Comparison of ENCODE assay signal across 8 cellular contexts in genomic region chr11:37449146-37449545, GRCh38.
DNase-seq lines count a peak whose midpoint lies in the region; ATAC-seq and TF ChIP-seq lines count a peak whose summit lies in the region.

No MANE protein-coding gene starts in this region.

- intact Hi-C loops in CD8-positive, alpha-beta T cell (cut with DNase I, micrococcal nuclease): no loop called here

- peak overlapping the region; percentile 38; the same call in 1 of the 2 replicates for H2AFZ ChIP-seq in SK-N-SH (ENCODE audit: low read depth)

- WGBS in SK-N-SH (ENCODE audit: low lambda C conversion rate): 40% methylated on average over 3 of the region's 3 CpGs
- no CpG with 5 or more reads among the region's 3 CpGs for WGBS in iPS DF 6.9 (ENCODE audit: insufficient coverage, insufficient read length)

- H3K9me3 ChIP-seq in SK-N-SH (no peaks in the 10 kb centered on the region), iPS DF 6.9 (ENCODE audit: control insufficient read depth, insufficient read depth, low read length) (no peaks in the 10 kb centered on the region)
- no peaks in the 10 kb centered on the region for H3K9me3 ChIP-seq in CD8-positive, alpha-beta T cell (ENCODE audit: low read length)

- DNase-seq in AG08396 (ENCODE audit: low spot score): peak; percentile 23
- DNase-seq in SK-N-SH: peak; percentile 10
- DNase-seq in iPS DF 6.9 (ENCODE audit: low read depth, low spot score): peak; percentile 4
- no peak for DNase-seq in activated CD8-positive, alpha-beta memory T cell treated with anti-CD3 and anti-CD28 coated beads, Interleukin-2, amount 50 U/mL, for 4 hours
- no peak for DNase-seq in CD8-positive, alpha-beta T cell
- no peak for DNase-seq in ecto neural progenitor cell (ENCODE audit: low spot score)

- peak; percentile 75 for TF ChIP-seq RAD21 in SK-N-SH (IDR thresholded peaks at IDR 0.05; ENCODE audit: low read length)

- peaks cover 7% of the 10 kb centered on the region for H3K9me3 Mint-ChIP-seq in CD8-positive, alpha-beta T cell

- TF ChIP-seq CTCF in SK-N-SH (IDR thresholded peaks at IDR 0.05): peak; percentile 72
- no peak for TF ChIP-seq CTCF in CD8-positive, alpha-beta T cell (IDR thresholded peaks at IDR 0.05)

- no peaks in the 10 kb centered on the region for H3K9me2 ChIP-seq in SK-N-SH

- no peak overlapping the region for H3K9ac ChIP-seq in SK-N-SH

- no peaks in the 10 kb centered on the region for H3K36me3 Mint-ChIP-seq in CD8-positive, alpha-beta T cell

- ATAC-seq in HG02870 (IDR thresholded peaks at IDR 0.05; ENCODE audit: unreplicated experiment): peak; percentile 52
- no peak for ATAC-seq in CD8-positive, alpha-beta T cell
- ATAC-seq in HG03025 (IDR thresholded peaks at IDR 0.05; ENCODE audit: low FRiP score, unreplicated experiment): no peak

- no peak overlapping the region; a peak in 1 of 4 replicates for H3K4me3 ChIP-seq in SK-N-SH (ENCODE audit: low read depth in 2 of 2, low read length in 1 of 2)
- no peak overlapping the region for H3K4me3 ChIP-seq in iPS DF 6.9 (ENCODE audit: low read length)
- no peak overlapping the region for H3K4me3 ChIP-seq in CD8-positive, alpha-beta T cell (ENCODE audit: low read depth, low read length)

- H3K4me2 ChIP-seq in SK-N-SH: no peak overlapping the region

- no peaks in the 10 kb centered on the region for H4K20me1 ChIP-seq in SK-N-SH (ENCODE audit: insufficient read depth)

- no peaks in the 10 kb centered on the region for H3F3A ChIP-seq in SK-N-SH (replicated peaks; ENCODE audit: insufficient read depth)

- H3K36me3 ChIP-seq in SK-N-SH (replicated peaks in 1 of 2; ENCODE audit: control insufficient read depth in 1 of 2, insufficient read depth in 2 of 2, low read length in 1 of 2): no peaks in the 10 kb centered on the region
- no peaks in the 10 kb centered on the region for H3K36me3 ChIP-seq in iPS DF 6.9 (ENCODE audit: control insufficient read depth, insufficient read depth, low read length)
- no peaks in the 10 kb centered on the region for H3K36me3 ChIP-seq in CD8-positive, alpha-beta T cell (ENCODE audit: insufficient read depth, low read length)

- no peaks in the 10 kb centered on the region for H3K27me3 Mint-ChIP-seq in CD8-positive, alpha-beta T cell (ENCODE audit: low read depth)

- no peak overlapping the region for H3K27ac Mint-ChIP-seq in CD8-positive, alpha-beta T cell

- TF ChIP-seq EP300 in SK-N-SH (IDR thresholded peaks at IDR 0.05; ENCODE audit: borderline replicate concordance in 1 of 2, low read depth in 1 of 2, low read length in 1 of 2): no peak

- CTCF ChIA-PET in SK-N-SH (lab: Yijun Ruan, JAX): interaction anchor here (0.9 to 1.8 kb wide), 3 partner anchors 17 to 1342 kb away, joined by 4 to 6 read pairs (median 5); no protein-coding TSS in a partner anchor
- CTCF ChIA-PET in CD8-positive, alpha-beta T cell (lab: Charles Lee): no interaction called here

- H3K4me3 Mint-ChIP-seq in CD8-positive, alpha-beta T cell: no peak overlapping the region

- no peaks in the 10 kb centered on the region for H3K79me2 ChIP-seq in SK-N-SH (ENCODE audit: insufficient read depth)

- POLR2A ChIA-PET in SK-N-SH (lab: Yijun Ruan, JAX): no interaction called here
- POLR2A ChIA-PET in CD8-positive, alpha-beta T cell (lab: Charles Lee): no interaction called here

- H3K27me3 ChIP-seq in SK-N-SH (ENCODE audit: insufficient read depth): no peaks in the 10 kb centered on the region
- H3K27me3 ChIP-seq in iPS DF 6.9 (ENCODE audit: control insufficient read depth, insufficient read depth, low read length): no peaks in the 10 kb centered on the region
- no peaks in the 10 kb centered on the region for H3K27me3 ChIP-seq in CD8-positive, alpha-beta T cell (ENCODE audit: insufficient read depth, low read length)

- H3K4me1 Mint-ChIP-seq in CD8-positive, alpha-beta T cell (ENCODE audit: low read depth): no peaks in the 10 kb centered on the region

- no peak overlapping the region for H3K27ac ChIP-seq in SK-N-SH (ENCODE audit: low read depth in 2 of 2, low read length in 1 of 2)
- H3K27ac ChIP-seq in iPS DF 6.9 (ENCODE audit: low read length): no peak overlapping the region
- no peak overlapping the region for H3K27ac ChIP-seq in CD8-positive, alpha-beta T cell (ENCODE audit: low read depth, low read length)

- H3K4me1 ChIP-seq in SK-N-SH (ENCODE audit: control insufficient read depth in 1 of 2, insufficient read depth in 2 of 2, low read depth in 1 of 2, low read length in 1 of 2) (peaks cover 0 to 9% of the 10 kb centered on the region in 2 experiments; a peak in 1 of 4 replicates), iPS DF 6.9 (ENCODE audit: control insufficient read depth, insufficient read depth, low read length) (no peaks in the 10 kb centered on the region)
- H3K4me1 ChIP-seq in CD8-positive, alpha-beta T cell (ENCODE audit: insufficient read depth, low read length): no peaks in the 10 kb centered on the region

TF ChIP-seq in SK-N-SH, 30 proteins besides CTCF, POLR2A, EP300 and RAD21:
- TF ChIP-seq SIN3A (IDR thresholded peaks at IDR 0.05; ENCODE audit: borderline replicate concordance, low read depth, low read length): no peak
- peak; percentile 54 for TF ChIP-seq SMC3 (IDR thresholded peaks at IDR 0.05; ENCODE audit: low read depth, low read length)

Comparison
In these comparisons a context has a peak if more than half of its experiments do, and no peak if none do; other contexts are left out.
1. DNase-seq: peak in AG08396 (single experiment), SK-N-SH (single experiment) and iPS DF 6.9 (single experiment); none in activated CD8-positive, alpha-beta memory T cell treated with anti-CD3 and anti-CD28 coated beads, Interleukin-2, amount 50 U/mL, for 4 hours (single experiment), CD8-positive, alpha-beta T cell (0 of 7) and ecto neural progenitor cell (single experiment).